ENCODE assay signal across 25 cellular contexts in genomic region chr12:25069221-25069620, GRCh38.
DNase-seq lines count a peak whose midpoint lies in the region; ATAC-seq, FAIRE-seq and TF ChIP-seq lines count a peak whose summit lies in the region.
"Had no signal": no experiment of that assay in that cellular context is flagged by ENCODE, and none has a peak within 500 bp of the region (broad histone marks: within the 10 kb centered on the region; RNA-seq: fewer than 3 reads in every experiment).

No MANE protein-coding gene starts in this region.

- H2AFZ ChIP-seq in mesenchymal stem cell (ENCODE audit: low read depth, low read length), result no peak overlapping the region

- peak overlapping the region; percentile 12 to 96 (median 86); a peak in 19 of 22 replicates for H3K27ac ChIP-seq in BLaER1 treated with 17β-estradiol and CSF1 and Interleukin-3, amounts not matched to agents 10 nM and 100 nM
- no peak overlapping the region for H3K27ac ChIP-seq in mesenchymal stem cell (ENCODE audit: low read length, poor library complexity, severe bottlenecking)
- H3K27ac ChIP-seq in small intestine (ENCODE audit: low read depth in 1 of 2, low read length in 1 of 2), result no peak overlapping the region
- H3K27ac ChIP-seq: ascending aorta, KMS-11, RWPE1, upper lobe of left lung had no signal

- POLR2A ChIA-PET in activated B cell treated with CpG ODN at 0.5 μM for 24 hours (lab: Charles Lee), result interaction anchor here (7.8 kb wide), 1 partner anchor 16 kb away, joined by 61 read pairs; a partner anchor contains a TSS

- peak overlapping the region; percentile 73 to 97 (median 93) for H3K4me2 ChIP-seq in BLaER1 treated with 17β-estradiol and CSF1 and Interleukin-3, amounts not matched to agents 10 nM and 100 nM
- no peak overlapping the region for H3K4me2 ChIP-seq in mesenchymal stem cell (ENCODE audit: low read length, poor library complexity, severe bottlenecking)
- H3K4me2 ChIP-seq: KMS-11, SK-N-SH had no signal

- H3K4me1 Mint-ChIP-seq in HFFc6 (ENCODE audit: low read depth), result 0 out of 2 replicates have a peak, but pooled peaks cover 5% of the 10 kb centered on the region
- peaks cover 75% of the 10 kb centered on the region for H3K4me1 Mint-ChIP-seq in activated B cell treated with CpG ODN at 0.5 μM for 24 hours

- no peak overlapping the region for H2BK12ac ChIP-seq in mesenchymal stem cell (ENCODE audit: low read length in 2 of 2)

- no CpG with 5 or more reads among the region's 2 CpGs for WGBS in mesenchymal stem cell
- 49 to 57% (median 51%) methylated on average over 2 of the region's 2 CpGs for WGBS in small intestine, 3 donors

- intact Hi-C loops in activated B cell treated with CpG ODN at 0.5 μM for 24 hours (cut with micrococcal nuclease), result no loop called here

- no peak overlapping the region for H4K91ac ChIP-seq in mesenchymal stem cell (ENCODE audit: low read length)

- FAIRE-seq in small intestine (lab: Jason Lieb, UNC), result no peak
- FAIRE-seq: H54 had no signal

- H3K4me3 ChIP-seq in BLaER1 treated with 17β-estradiol and CSF1 and Interleukin-3, amounts not matched to agents 10 nM and 100 nM, result peak overlapping the region in 5 of 10 experiments; percentile 14 to 83 (median 40); a peak in 9 of 20 replicates
- H3K4me3 ChIP-seq in mesenchymal stem cell (ENCODE audit: insufficient read depth in 1 of 2, low read depth in 1 of 2, low read length in 2 of 2) (peak overlapping the region in 1 of 2 experiments; percentile 40), small intestine (ENCODE audit: low read depth in 1 of 2, low read length in 2 of 2) (no peak overlapping the region)
- H3K4me3 ChIP-seq: ascending aorta, mucosa of descending colon, spleen, upper lobe of left lung had no signal

- no peaks in the 10 kb centered on the region for H3K9me3 ChIP-seq in BLaER1 treated with 17β-estradiol and CSF1 and Interleukin-3, amounts not matched to agents 10 nM and 100 nM (replicated peaks in 1 of 11)
- no peaks in the 10 kb centered on the region for H3K9me3 ChIP-seq in mesenchymal stem cell (ENCODE audit: control insufficient read depth, low read length)
- H3K9me3 ChIP-seq in small intestine (ENCODE audit: control insufficient read depth, low read depth), result no peaks in the 10 kb centered on the region
- H3K9me3 ChIP-seq: ascending aorta, mucosa of descending colon, SK-N-SH, spleen, upper lobe of left lung had no signal

- H3K9me3 Mint-ChIP-seq in HFFc6, result no peaks in the 10 kb centered on the region
- H3K9me3 Mint-ChIP-seq in activated B cell treated with CpG ODN at 0.5 μM for 24 hours, result no peaks in the 10 kb centered on the region
- H3K9me3 Mint-ChIP-seq: activated T-cell treated with anti-CD3 and anti-CD28 coated beads, Interleukin-2, amount 50 U/mL, for 72 hours had no signal

- no peak overlapping the region for H3K18ac ChIP-seq in mesenchymal stem cell (ENCODE audit: low read depth in 1 of 2, low read length in 2 of 2)

- no peak overlapping the region for H3K4ac ChIP-seq in mesenchymal stem cell (ENCODE audit: low read depth in 1 of 2, low read length in 2 of 2)

- no peak overlapping the region for H2AK5ac ChIP-seq in mesenchymal stem cell (ENCODE audit: low read length, severe bottlenecking)

- no peak for ATAC-seq in activated B cell treated with CpG ODN at 0.5 μM for 24 hours (ENCODE audit: low read depth)
- ATAC-seq: activated CD4-positive, CD25-positive, alpha-beta regulatory T cell treated with anti-CD3 and anti-CD28 coated beads, Interleukin-2, amount 50 U/mL, for 24 hours; esophagus mucosa; left lobe of liver; mucosa of descending colon had no signal

- H3K9ac ChIP-seq in BLaER1 treated with 17β-estradiol and CSF1 and Interleukin-3, amounts not matched to agents 10 nM and 100 nM, result peak overlapping the region in 9 of 11 experiments; percentile 5 to 89 (median 34); a peak in 10 of 22 replicates
- H3K9ac ChIP-seq in mesenchymal stem cell (ENCODE audit: low read length), result no peak overlapping the region
- H3K9ac ChIP-seq: KMS-11, SK-N-SH had no signal

- no peaks in the 10 kb centered on the region for H3K27me3 ChIP-seq in BLaER1 treated with 17β-estradiol and CSF1 and Interleukin-3, amounts not matched to agents 10 nM and 100 nM
- H3K27me3 ChIP-seq in mesenchymal stem cell (ENCODE audit: control insufficient read depth in 1 of 2, insufficient read depth in 1 of 2, low read length in 2 of 2), result peaks cover 0 to 5% of the 10 kb centered on the region in 2 experiments
- H3K27me3 ChIP-seq in small intestine (ENCODE audit: control insufficient read depth in 2 of 2, insufficient read depth in 2 of 2, low read length in 2 of 2), result no peaks in the 10 kb centered on the region
- H3K27me3 ChIP-seq: ascending aorta, spleen had no signal

- peaks cover 95 to 100% (median 99%) of the 10 kb centered on the region in 10 experiments for H3K4me1 ChIP-seq in BLaER1 treated with 17β-estradiol and CSF1 and Interleukin-3, amounts not matched to agents 10 nM and 100 nM
- no peaks in the 10 kb centered on the region for H3K4me1 ChIP-seq in mesenchymal stem cell (ENCODE audit: control insufficient read depth, insufficient read depth, low read depth, low read length)
- no peaks in the 10 kb centered on the region for H3K4me1 ChIP-seq in small intestine (ENCODE audit: control insufficient read depth in 2 of 2, insufficient read depth in 1 of 2, low read depth in 1 of 2, low read length in 1 of 2)
- H3K4me1 ChIP-seq: ascending aorta had no signal

- DNase-seq in HFFc6, result no peak
- no peak for DNase-seq in activated B cell treated with CpG ODN at 0.5 μM for 24 hours
- DNase-seq in mesenchymal stem cell, result peak; percentile 18
- DNase-seq in NCI-H446 (lab: John Stamatoyannopoulos, UW), result no peak
- no peak for DNase-seq in small intestine
- DNase-seq in NCI-H2227 treated with DMSO at 0.1 percent for 48 hours (lab: John Stamatoyannopoulos, UW), result no peak
- DNase-seq: activated naive CD4-positive, alpha-beta T cell treated with anti-CD3 and anti-CD28 coated beads, Interleukin-2, amount 50 U/mL, for 16 hours; activated T-cell treated with anti-CD3 and anti-CD28 coated beads, Interleukin-2, amount 50 U/mL, for 72 hours; Calu3; mucosa of descending colon; NCI-H1105; NCI-H2081 treated with DMSO at 0.1 percent for 48 hours; NCI-H510A; SK-N-SH; spleen; stimulated activated CD4-positive, alpha-beta T cell treated with anti-CD3 and anti-CD28 coated beads, Interleukin-4, amount 100 ng/mL, for 4 hours; upper lobe of left lung had no signal

- H3K23ac ChIP-seq in mesenchymal stem cell (ENCODE audit: low read length in 2 of 2), result no peak overlapping the region

- no peaks in the 10 kb centered on the region for H3K36me3 Mint-ChIP-seq in HFFc6 (ENCODE audit: low read depth)
- peaks cover 91% of the 10 kb centered on the region for H3K36me3 Mint-ChIP-seq in activated B cell treated with CpG ODN at 0.5 μM for 24 hours (ENCODE audit: low read depth)

- H3K27ac Mint-ChIP-seq in HFFc6, result no peak overlapping the region
- H3K27ac Mint-ChIP-seq in activated B cell treated with CpG ODN at 0.5 μM for 24 hours, result peak overlapping the region; percentile 69

- H3K14ac ChIP-seq in mesenchymal stem cell (ENCODE audit: low read length in 2 of 2), result no peak overlapping the region

- H3K27me3 Mint-ChIP-seq in HFFc6 (ENCODE audit: insufficient read depth), result peaks cover 25% of the 10 kb centered on the region
- no peaks in the 10 kb centered on the region for H3K27me3 Mint-ChIP-seq in activated B cell treated with CpG ODN at 0.5 μM for 24 hours

- CTCF ChIA-PET in activated B cell treated with CpG ODN at 0.5 μM for 24 hours (lab: Charles Lee), result no interaction called here

- no peak for TF ChIP-seq CTCF in HFFc6 (IDR thresholded peaks at IDR 0.05)
- TF ChIP-seq CTCF in activated B cell treated with CpG ODN at 0.5 μM for 24 hours (IDR thresholded peaks at IDR 0.05), result no peak

- peak overlapping the region; percentile 64 for H3K4me3 Mint-ChIP-seq in HFFc6
- no peak overlapping the region for H3K4me3 Mint-ChIP-seq in activated B cell treated with CpG ODN at 0.5 μM for 24 hours
- H3K4me3 Mint-ChIP-seq: activated T-cell treated with anti-CD3 and anti-CD28 coated beads, Interleukin-2, amount 50 U/mL, for 72 hours had no signal

- no peak overlapping the region for H2BK5ac ChIP-seq in mesenchymal stem cell (ENCODE audit: low read depth, low read length, poor library complexity, severe bottlenecking)

- no peaks in the 10 kb centered on the region for H3K79me1 ChIP-seq in mesenchymal stem cell (replicated peaks; ENCODE audit: low read length, poor library complexity, severe bottlenecking)

- H4K8ac ChIP-seq in mesenchymal stem cell (ENCODE audit: low read length), result no peak overlapping the region

- H3K36me3 ChIP-seq in BLaER1 treated with 17β-estradiol and CSF1 and Interleukin-3, amounts not matched to agents 10 nM and 100 nM, result peaks cover 35 to 100% (median 92%) of the 10 kb centered on the region in 11 experiments; a peak in 21 of 22 replicates
- no peaks in the 10 kb centered on the region for H3K36me3 ChIP-seq in mesenchymal stem cell (ENCODE audit: control insufficient read depth in 1 of 2, insufficient read depth in 2 of 2, low read depth in 1 of 2, low read length in 2 of 2)
- no peaks in the 10 kb centered on the region for H3K36me3 ChIP-seq in small intestine (ENCODE audit: control insufficient read depth in 2 of 2, insufficient read depth in 2 of 2, low read length in 2 of 2)
- H3K36me3 ChIP-seq: ascending aorta, upper lobe of left lung had no signal

- H2BK120ac ChIP-seq in mesenchymal stem cell (ENCODE audit: low read depth, low read length), result no peak overlapping the region

- H4K20me1 ChIP-seq in BLaER1 treated with 17β-estradiol and CSF1 and Interleukin-3, amounts not matched to agents 10 nM and 100 nM, result peaks cover 0 to 100% (median 3%) of the 10 kb centered on the region in 11 experiments; a peak in 8 of 22 replicates

- H2BK15ac ChIP-seq in mesenchymal stem cell (ENCODE audit: low read depth, poor library complexity, severe bottlenecking), result no peak overlapping the region

Comparison
In these comparisons a context has a peak if more than half of its experiments do, and no peak if none do; other contexts are left out.
1. H3K27ac ChIP-seq: peak in BLaER1 treated with 17β-estradiol and CSF1 and Interleukin-3, amounts not matched to agents 10 nM and 100 nM (11 of 11); none in mesenchymal stem cell (single experiment) and small intestine (0 of 2).